33 cellular contexts compared by ENCODE assay signal in genomic region chr7:134545918-134546317, GRCh38. TPM values are rescaled to one million over a fixed set of nuclear protein-coding genes. Genes with fewer than 3 reads are reported as not detected.
"Had no signal": no experiment of that assay in that cellular context is flagged by ENCODE, and none has a peak within 500 bp of the region (broad histone marks: within the 10 kb centered on the region; RNA-seq: fewer than 3 reads in every experiment).

No MANE protein-coding gene starts in this region.

- H3K36me3 ChIP-seq: cardiac muscle cell, colonic mucosa, heart left ventricle had no signal

- H3K27ac ChIP-seq: colonic mucosa, epithelial cell of prostate, heart left ventricle had no signal

- H3K4me1 ChIP-seq: colonic mucosa had no signal

- H3K4me1 Mint-ChIP-seq: activated T-helper 17 cell treated with anti-CD3 and anti-CD28 coated beads, Interleukin-2, amount 50 U/mL, for 72 hours had no signal

- H3K4me3 Mint-ChIP-seq: activated B cell treated with CpG ODN at 0.5 μM for 24 hours; activated CD8-positive, alpha-beta T cell treated with anti-CD3 and anti-CD28 coated beads for 36 hours; activated naive CD8-positive, alpha-beta T cell; activated T-cell treated with anti-CD3 and anti-CD28 coated beads, Interleukin-2, amount 50 U/mL, for 4 hours; activated T-helper 17 cell treated with anti-CD3 and anti-CD28 coated beads, Interleukin-2, amount 50 U/mL, for 72 hours had no signal

- H3K36me3 Mint-ChIP-seq: activated naive CD8-positive, alpha-beta T cell had no signal

- H3K9me3 Mint-ChIP-seq: activated B cell treated with CpG ODN at 0.5 μM for 24 hours; activated CD8-positive, alpha-beta T cell treated with anti-CD3 and anti-CD28 coated beads for 36 hours; activated T-cell treated with anti-CD3 and anti-CD28 coated beads, Interleukin-2, amount 50 U/mL, for 4 hours; activated T-helper 17 cell treated with anti-CD3 and anti-CD28 coated beads, Interleukin-2, amount 50 U/mL, for 72 hours had no signal

- H3K27ac Mint-ChIP-seq: activated B cell treated with CpG ODN at 0.5 μM for 24 hours; activated CD8-positive, alpha-beta T cell treated with anti-CD3 and anti-CD28 coated beads for 36 hours; activated naive CD8-positive, alpha-beta T cell; activated T-helper 17 cell treated with anti-CD3 and anti-CD28 coated beads, Interleukin-2, amount 50 U/mL, for 72 hours had no signal

- H3K27me3 ChIP-seq: cardiac muscle cell, colonic mucosa, esophagus squamous epithelium had no signal

- H3K9me3 ChIP-seq: colonic mucosa, esophagus squamous epithelium, heart left ventricle had no signal

- H3K4me3 ChIP-seq: cardiac muscle cell, colonic mucosa, esophagus squamous epithelium, heart left ventricle had no signal

- DNase-seq: activated B cell treated with CpG ODN at 0.5 μM for 24 hours; activated CD4-positive, alpha-beta T cell treated with anti-CD3 and anti-CD28 coated beads for 48 hours; activated CD4-positive, alpha-beta T cell treated with anti-CD3 and anti-CD28 coated beads, Interleukin-2, amount 50 U/mL, for 1 hour; activated CD4-positive, alpha-beta T cell treated with anti-CD3 and anti-CD28 coated beads, Interleukin-2, amount 50 U/mL, for 48 hours; activated CD8-positive, alpha-beta memory T cell treated with anti-CD3 and anti-CD28 coated beads for 24 hours; activated CD8-positive, alpha-beta T cell treated with anti-CD3 and anti-CD28 coated beads for 36 hours; activated effector memory CD4-positive, alpha-beta T cell treated with Interleukin-2 at 50 U/mL for 16 hours; activated gamma-delta T cell treated with Interleukin-2 at 50 U/mL for 16 hours; activated naive CD4-positive, alpha-beta T cell treated with anti-CD3 and anti-CD28 coated beads, Interleukin-2, amount 50 U/mL, for 16 hours; activated naive CD4-positive, alpha-beta T cell treated with Interleukin-2 at 50 U/mL for 16 hours; activated T-cell treated with anti-CD3 and anti-CD28 coated beads, Interleukin-2, amount 50 U/mL, for 4 hours; amniotic stem cell; anterior cingulate cortex; central memory CD4-positive, alpha-beta T cell; cerebellar nuclear complex; colonic mucosa; effector CD8-positive, alpha-beta T cell; esophagus squamous epithelium; foreskin melanocyte; heart left ventricle; T-helper 2 cell had no signal

- FAIRE-seq: astrocyte, endometrium, endothelial cell of umbilical vein had no signal

- ATAC-seq: activated CD4-positive, CD25-positive, alpha-beta regulatory T cell treated with anti-CD3 and anti-CD28 coated beads, Interleukin-2, amount 50 U/mL, for 24 hours; activated CD8-positive, alpha-beta T cell treated with anti-CD3 and anti-CD28 coated beads for 36 hours; activated T-cell treated with anti-CD3 and anti-CD28 coated beads, Interleukin-2, amount 50 U/mL, for 4 hours; activated T-helper 17 cell treated with anti-CD3 and anti-CD28 coated beads, Interleukin-2, amount 50 U/mL, for 72 hours had no signal

RNA-seq across cellular contexts. Expression of gene AKR1B15, which starts 3.0 kb away (rescaled TPM):
- total RNA-seq: activated B cell treated with CpG ODN at 0.5 μM for 24 hours; activated CD8-positive, alpha-beta T cell treated with anti-CD3 and anti-CD28 coated beads for 36 hours; activated T-cell treated with anti-CD3 and anti-CD28 coated beads, Interleukin-2, amount 50 U/mL, for 4 hours; activated T-helper 17 cell treated with anti-CD3 and anti-CD28 coated beads, Interleukin-2, amount 50 U/mL, for 72 hours; astrocyte; dermis microvascular lymphatic vessel endothelial cell; endothelial cell of umbilical vein; fibroblast of lung; fibroblast of villous mesenchyme; heart left ventricle; T-helper 1 cell treated with Interleukin-12 subunit alpha and Interleukin-12 subunit beta and Interleukin-4 antibody, amounts not matched to agents 30 ng/mL and 1 ng/mL, for 36 hours had no signal
- polyA plus RNA-seq: endothelial cell of umbilical vein, fibroblast of lung, heart left ventricle had no signal

RNA-seq across cellular contexts. Expression of gene AKR1B10, which starts 18.6 kb away (rescaled TPM):
- total RNA-seq: activated B cell treated with CpG ODN at 0.5 μM for 24 hours; activated CD8-positive, alpha-beta T cell treated with anti-CD3 and anti-CD28 coated beads for 36 hours; activated T-helper 17 cell treated with anti-CD3 and anti-CD28 coated beads, Interleukin-2, amount 50 U/mL, for 72 hours; endothelial cell of umbilical vein; T-helper 1 cell treated with Interleukin-12 subunit alpha and Interleukin-12 subunit beta and Interleukin-4 antibody, amounts not matched to agents 30 ng/mL and 1 ng/mL, for 36 hours had no signal
- polyA plus RNA-seq: endothelial cell of umbilical vein had no signal
